8 cellular contexts compared by ENCODE assay signal in genomic region chr2:74147729-74148456, GRCh38. TPM values are rescaled to one million over a fixed set of nuclear protein-coding genes. Genes with fewer than 3 reads are reported as not detected.
DNase-seq lines count a peak whose midpoint lies in the region; ATAC-seq lines count a peak whose summit lies in the region.

TSS of gene BOLA3 (minus strand) at chr2:74147912. CDS start at chr2:74147874, 38 bp downstream.

- CTCF ChIA-PET in activated CD4-positive, alpha-beta memory T cell treated with anti-CD3 and anti-CD28 coated beads for 36 hours (lab: Charles Lee), result interaction anchor here (0.6 to 8.9 kb wide), 20 partner anchors 15 to 1447 kb away, joined by 3 to 100 read pairs (median 4); partner anchors contain the start of genes MOB1A, MTHFD2 and STAMBP

- DNase-seq in CD1c-positive myeloid dendritic cell (ENCODE audit: extremely low spot score) (peak; percentile 90), GM19240 (ENCODE audit: insufficient read length, low spot score) (peak; percentile 83), NCI-H69 (lab: John Stamatoyannopoulos, UW) (peak; percentile 89), medulla oblongata (ENCODE audit: extremely low spot score) (peak; percentile 87)
- DNase-seq in activated CD4-positive, alpha-beta memory T cell treated with anti-CD3 and anti-CD28 coated beads for 36 hours, result peak; percentile 92
- DNase-seq in effector CD4-positive, alpha-beta T cell, result peak; percentile 69
- DNase-seq in stimulated activated CD8-positive, alpha-beta memory T cell treated with anti-CD3 and anti-CD28 coated beads, Interleukin-12 subunit alpha, Interleukin-12 subunit beta, amount 100 ng/mL, for 1 hour (ENCODE audit: low read depth), result peak; percentile 64

- intact Hi-C loops in activated CD4-positive, alpha-beta memory T cell treated with anti-CD3 and anti-CD28 coated beads for 36 hours (cut with micrococcal nuclease), result loop anchor here (1.0 to 2.0 kb wide), 7 partner anchors 28 to 319 kb away; partner anchors contain the start of genes DGUOK, MOB1A and MTHFD2

- peaks cover 4% of the 10 kb centered on the region for H3K4me1 Mint-ChIP-seq in activated CD4-positive, alpha-beta memory T cell treated with anti-CD3 and anti-CD28 coated beads for 36 hours (ENCODE audit: low read depth)

- no peaks in the 10 kb centered on the region for H3K27me3 Mint-ChIP-seq in activated CD4-positive, alpha-beta memory T cell treated with anti-CD3 and anti-CD28 coated beads for 36 hours

- no peak within 1 kb of the TSS for H3K4me3 Mint-ChIP-seq in activated CD4-positive, alpha-beta memory T cell treated with anti-CD3 and anti-CD28 coated beads for 36 hours

- H3K36me3 Mint-ChIP-seq in activated CD4-positive, alpha-beta memory T cell treated with anti-CD3 and anti-CD28 coated beads for 36 hours, result no peaks in the 10 kb centered on the region

- H3K27ac Mint-ChIP-seq in activated CD4-positive, alpha-beta memory T cell treated with anti-CD3 and anti-CD28 coated beads for 36 hours, result no peak within 1 kb of the TSS

- peak; percentile 90 for ATAC-seq in HG03460 (IDR thresholded peaks at IDR 0.05; ENCODE audit: unreplicated experiment)

- POLR2A ChIA-PET in activated CD4-positive, alpha-beta memory T cell treated with anti-CD3 and anti-CD28 coated beads for 36 hours (lab: Charles Lee), result interaction anchor here (0.6 to 2.9 kb wide), 10 partner anchors 24 to 321 kb away, joined by 3 to 22 read pairs (median 4); partner anchors contain the start of genes MOB1A, MTHFD2 and STAMBP

- no peaks in the 10 kb centered on the region for H3K9me3 Mint-ChIP-seq in activated CD4-positive, alpha-beta memory T cell treated with anti-CD3 and anti-CD28 coated beads for 36 hours

RNA-seq across cellular contexts. Expression of gene BOLA3, which starts in this region (rescaled TPM):
- 10 to 100 TPM; 97.2 to 99.8 TPM for total RNA-seq in activated CD4-positive, alpha-beta memory T cell treated with anti-CD3 and anti-CD28 coated beads for 36 hours

Comparison
In these comparisons a context has a peak if more than half of its experiments do, and no peak if none do; other contexts are left out.
1. Peak in every context shown above with its lines: DNase-seq and ATAC-seq.